Comparison of ENCODE assay signal across 8 cellular contexts in genomic region chr16:30585400-30586191, GRCh38. TPM values are rescaled to one million over a fixed set of nuclear protein-coding genes. Genes with fewer than 3 reads are reported as not detected.
DNase-seq lines count a peak whose midpoint lies in the region; ATAC-seq and TF ChIP-seq lines count a peak whose summit lies in the region.

ZNF785 (minus strand) TSS chr16:30585697; CDS start chr16:30585611, 86 bp downstream.

- peak within 1 kb of the TSS; percentile 85 for H3K27ac Mint-ChIP-seq in dendritic cell treated with granulocyte-macrophage colony-stimulating factor and Interleukin-4, amounts not matched to agents 40 ng/mL and 50 ng/mL, for 4 days

- H3K9me3 Mint-ChIP-seq in dendritic cell treated with granulocyte-macrophage colony-stimulating factor and Interleukin-4, amounts not matched to agents 40 ng/mL and 50 ng/mL, for 4 days, result no peaks in the 10 kb centered on the region

- peak within 1 kb of the TSS; percentile 92 for H3K4me3 Mint-ChIP-seq in dendritic cell treated with granulocyte-macrophage colony-stimulating factor and Interleukin-4, amounts not matched to agents 40 ng/mL and 50 ng/mL, for 4 days

- intact Hi-C loops in dendritic cell treated with granulocyte-macrophage colony-stimulating factor and Interleukin-4, amounts not matched to agents 40 ng/mL and 50 ng/mL, for 4 days (cut with micrococcal nuclease), result loop anchor here (1.0 kb wide), 2 partner anchors 13 to 59 kb away; partner anchors contain the start of gene ZNF768

- H3K4me1 Mint-ChIP-seq in dendritic cell treated with granulocyte-macrophage colony-stimulating factor and Interleukin-4, amounts not matched to agents 40 ng/mL and 50 ng/mL, for 4 days (ENCODE audit: low read depth), result peaks cover 32% of the 10 kb centered on the region

- H3K27me3 Mint-ChIP-seq in dendritic cell treated with granulocyte-macrophage colony-stimulating factor and Interleukin-4, amounts not matched to agents 40 ng/mL and 50 ng/mL, for 4 days, result no peaks in the 10 kb centered on the region

- ATAC-seq in GM18909 (IDR thresholded peaks at IDR 0.05; ENCODE audit: poor library complexity, unreplicated experiment) (peak; percentile 91), HG03342 (IDR thresholded peaks at IDR 0.05; ENCODE audit: unreplicated experiment) (peak; percentile 85), left lobe of liver (peak; percentile 98)

- TF ChIP-seq CTCF in AG09319 (IDR thresholded peaks at IDR 0.05; ENCODE audit: low read depth, low read length), result peak; percentile 34

- H3K36me3 Mint-ChIP-seq in dendritic cell treated with granulocyte-macrophage colony-stimulating factor and Interleukin-4, amounts not matched to agents 40 ng/mL and 50 ng/mL, for 4 days (ENCODE audit: low read depth), result peaks cover 41% of the 10 kb centered on the region

- DNase-seq in AG09319 (ENCODE audit: extremely low read depth, low read depth), result peak; percentile 98
- peak; percentile 100 for DNase-seq in NCI-H524 (lab: John Stamatoyannopoulos, UW)
- peak; percentile 88 for DNase-seq in activated CD4-positive, alpha-beta T cell treated with anti-CD3 and anti-CD28 coated beads, Interleukin-2, amount 50 U/mL, for 1 hour
- peak; percentile 97 for DNase-seq in left lobe of liver (ENCODE audit: low spot score)
- DNase-seq in stimulated activated CD4-positive, alpha-beta T cell treated with anti-CD3 and anti-CD28 coated beads, Interleukin-2, amount 100 ng/mL, for 24 hours, result peak; percentile 90 to 91

RNA-seq across cellular contexts. Expression of gene ZNF785, which starts in this region (rescaled TPM):
- total RNA-seq in left lobe of liver, result 11.8 TPM

Comparison
In these comparisons a context has a peak if more than half of its experiments do, and no peak if none do; other contexts are left out.
1. Peak in every context shown above with its lines: DNase-seq and ATAC-seq.